In the genomic region with DNA sequence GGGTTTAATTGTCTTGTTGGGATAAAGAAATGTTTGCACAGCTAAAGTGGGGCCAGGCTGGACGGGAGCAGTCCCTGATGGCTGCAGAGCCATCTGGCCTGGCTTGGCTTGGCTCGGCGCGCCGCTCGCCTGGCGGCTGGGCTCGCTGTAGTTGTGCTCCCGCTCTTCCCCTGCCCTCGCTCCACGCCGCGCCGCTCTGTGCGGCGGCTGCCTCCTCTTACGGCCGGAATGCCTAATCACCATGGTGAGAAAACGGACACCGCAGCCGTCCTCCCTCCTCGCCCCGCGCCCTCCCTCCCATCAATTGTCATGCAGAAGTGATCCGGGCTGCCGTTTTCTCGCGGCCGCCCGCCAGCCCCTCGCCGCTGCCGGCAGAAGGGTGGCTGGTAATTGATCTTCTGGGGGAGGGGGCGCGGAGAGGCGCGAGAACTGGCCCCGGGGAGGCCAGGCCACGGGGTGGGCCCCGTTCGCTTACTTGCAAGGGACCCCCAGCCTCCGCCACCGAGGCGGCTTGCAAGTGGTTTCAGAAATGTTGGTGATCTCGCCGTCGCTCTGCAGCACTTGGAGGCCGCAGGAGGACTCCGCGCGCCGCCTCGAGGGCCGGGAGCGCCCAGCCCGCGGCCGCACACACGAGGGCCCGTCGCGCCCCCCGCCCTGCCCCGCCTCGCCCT, we compare ENCODE assay signal across 8 cellular contexts. TPM values are rescaled to one million over a fixed set of nuclear protein-coding genes. Genes with fewer than 3 reads are reported as not detected.
DNase-seq lines count a peak whose midpoint lies in the region; ATAC-seq and TF ChIP-seq lines count a peak whose summit lies in the region.

No MANE protein-coding gene starts in this region.

- peak overlapping the region; percentile 35 for H3K4me3 ChIP-seq in effector memory CD4-positive, alpha-beta T cell (ENCODE audit: insufficient read depth, low read depth, low read length, poor library complexity, severe bottlenecking)
- no peak overlapping the region for H3K4me3 ChIP-seq in mucosa of descending colon

- H3K36me3 ChIP-seq in effector memory CD4-positive, alpha-beta T cell (ENCODE audit: control insufficient read depth, insufficient read depth, low read length) = no peaks in the 10 kb centered on the region
- H3K36me3 ChIP-seq in mucosa of descending colon (ENCODE audit: low read depth) = no peaks in the 10 kb centered on the region

- no peak for TF ChIP-seq CTCF in mucosa of descending colon (IDR thresholded peaks at IDR 0.05)

- peaks cover 9% of the 10 kb centered on the region for H3K4me1 ChIP-seq in effector memory CD4-positive, alpha-beta T cell (ENCODE audit: control insufficient read depth, insufficient read depth, low read length, poor library complexity, severe bottlenecking)
- peaks cover 10% of the 10 kb centered on the region for H3K4me1 ChIP-seq in mucosa of descending colon (ENCODE audit: low read depth)

- peak; percentile 72 for ATAC-seq in mucosa of descending colon
- no peak for ATAC-seq in GM18858 (IDR thresholded peaks at IDR 0.05; ENCODE audit: unreplicated experiment)
- ATAC-seq in GM19467 (IDR thresholded peaks at IDR 0.05; ENCODE audit: unreplicated experiment) = no peak
- no peak for ATAC-seq in GM21360 (IDR thresholded peaks at IDR 0.05; ENCODE audit: unreplicated experiment)
- no peak for ATAC-seq in HG03520 (IDR thresholded peaks at IDR 0.05; ENCODE audit: unreplicated experiment)

- H3K27me3 ChIP-seq in effector memory CD4-positive, alpha-beta T cell (replicated peaks; ENCODE audit: control insufficient read depth, insufficient read depth, low read length, poor library complexity, severe bottlenecking) = peaks cover 59% of the 10 kb centered on the region

- DNase-seq in GF-D8 (lab: John Stamatoyannopoulos, UW) (peak; percentile 25), NCI-H510A (lab: John Stamatoyannopoulos, UW) (peak; percentile 97), mucosa of descending colon (peak in 1 of 3 donors; percentile 26)
- DNase-seq in effector memory CD4-positive, alpha-beta T cell = no peak

- intact Hi-C loops in mucosa of descending colon (cut with DNase I, micrococcal nuclease) = no loop called here

- no peak overlapping the region for H3K27ac ChIP-seq in effector memory CD4-positive, alpha-beta T cell (ENCODE audit: insufficient read depth, low read length, poor library complexity, severe bottlenecking)

- no peaks in the 10 kb centered on the region for H3K9me3 ChIP-seq in effector memory CD4-positive, alpha-beta T cell (ENCODE audit: control insufficient read depth, low read length)
- no peaks in the 10 kb centered on the region for H3K9me3 ChIP-seq in mucosa of descending colon

RNA-seq across cellular contexts. Expression of a gene that starts 12.4 kb away (rescaled TPM):
- 10 to 100 TPM; 61.9 to 83.9 (median 72.7) TPM for total RNA-seq in mucosa of descending colon

Comparison
In these comparisons a context has a peak if more than half of its experiments do, and no peak if none do; other contexts are left out.
1. DNase-seq: peak in GF-D8 (single experiment) and NCI-H510A (single experiment); none in effector memory CD4-positive, alpha-beta T cell (0 of 3).